Comparison of ENCODE assay signal across 8 cellular contexts in genomic region chr19:1264801-1265610, GRCh38. TPM values are rescaled to one million over a fixed set of nuclear protein-coding genes. Genes with fewer than 3 reads are reported as not detected.
DNase-seq lines count a peak whose midpoint lies in the region; ATAC-seq and TF ChIP-seq lines count a peak whose summit lies in the region.

No MANE protein-coding gene starts in this region.

- TF ChIP-seq EP300 in suprapubic skin (IDR thresholded peaks at IDR 0.05) = no peak

- peak overlapping the region; percentile 78 to 92 (median 87) for H3K4me3 Mint-ChIP-seq in IgD-negative memory B cell
- H3K4me3 Mint-ChIP-seq in brain = peak overlapping the region; percentile 41 to 72 (median 70)

- no peaks in the 10 kb centered on the region for H3K9me3 ChIP-seq in suprapubic skin

- no peaks in the 10 kb centered on the region for H3K9me3 Mint-ChIP-seq in IgD-negative memory B cell
- peaks cover 0 to 4% (median 0%) of the 10 kb centered on the region in 5 experiments for H3K9me3 Mint-ChIP-seq in brain

- H3K27ac ChIP-seq in C4-2B (peak overlapping the region; percentile 94), layer of hippocampus (ENCODE audit: low read depth, low read length) (peak overlapping the region; percentile 48), suprapubic skin (peak overlapping the region; percentile 92)

- TF ChIP-seq POLR2A in suprapubic skin (IDR thresholded peaks at IDR 0.05) = no peak

- ATAC-seq in HG03097 (IDR thresholded peaks at IDR 0.05; ENCODE audit: low FRiP score, unreplicated experiment) (no peak), HG03521 (IDR thresholded peaks at IDR 0.05; ENCODE audit: unreplicated experiment) (no peak)

- no peaks in the 10 kb centered on the region for H3K27me3 ChIP-seq in layer of hippocampus (ENCODE audit: control insufficient read depth, insufficient read depth, low read length)
- no peaks in the 10 kb centered on the region for H3K27me3 ChIP-seq in suprapubic skin

- DNase-seq in suprapubic skin (ENCODE audit: low spot score in 2 of 2) (peak in 1 of 2 donors; percentile 90), DMS79 treated with DMSO at 0.1 percent for 48 hours (lab: John Stamatoyannopoulos, UW) (no peak)

- TF ChIP-seq CTCF in C4-2B (conservative IDR thresholded peaks at IDR 0.05) (no peak), brain (conservative IDR thresholded peaks at IDR 0.05) (no peak), suprapubic skin (IDR thresholded peaks at IDR 0.05) (no peak)

- WGBS in suprapubic skin = no CpG with 5 or more reads among the region's 26 CpGs

- H3K36me3 ChIP-seq in suprapubic skin = no peaks in the 10 kb centered on the region

- H3K4me3 ChIP-seq in suprapubic skin = peak overlapping the region; percentile 56

- H3K36me3 Mint-ChIP-seq in IgD-negative memory B cell (no peaks in the 10 kb centered on the region), brain (peaks cover 2% of the 10 kb centered on the region)

- H3K27ac Mint-ChIP-seq in IgD-negative memory B cell (peak overlapping the region; percentile 95 to 99 (median 99)), brain (peak overlapping the region; percentile 38 to 94 (median 90))

- H3K4me1 Mint-ChIP-seq in IgD-negative memory B cell = peaks cover 27 to 38% (median 34%) of the 10 kb centered on the region in 3 donors
- peaks cover 72% of the 10 kb centered on the region for H3K4me1 Mint-ChIP-seq in brain

- H3K27me3 Mint-ChIP-seq in IgD-negative memory B cell (peaks cover 1% of the 10 kb centered on the region), brain (peaks cover 3% of the 10 kb centered on the region)

- peaks cover 88% of the 10 kb centered on the region for H3K4me1 ChIP-seq in suprapubic skin

RNA-seq across cellular contexts. Expression of gene CIRBP, which starts 4.1 kb away (rescaled TPM):
- polyA plus RNA-seq in IgD-negative memory B cell (377 TPM), brain (ENCODE audit: insufficient read depth, low read depth, low replicate concordance) (617 TPM)
- 100 to 1,000 TPM; 338 to 672 (median 451) TPM for total RNA-seq in suprapubic skin

RNA-seq across cellular contexts. Expression of gene FAM174C, which starts 10.3 kb away (rescaled TPM):
- polyA plus RNA-seq in IgD-negative memory B cell (115 TPM), brain (ENCODE audit: insufficient read depth, low read depth, low replicate concordance) (60.8 TPM)
- 10 to 100 TPM; 44.3 to 72.5 (median 58.2) TPM for total RNA-seq in suprapubic skin

RNA-seq across cellular contexts. Expression of gene MIDN, which starts 16.6 kb away (rescaled TPM):
- polyA plus RNA-seq in IgD-negative memory B cell (4.8 TPM), brain (ENCODE audit: insufficient read depth, low read depth, low replicate concordance) (79.7 TPM)
- 100 to 1,000 TPM in 2 of 4 donors, 10 to 100 TPM in 2; 89.0 to 153 (median 105) TPM for total RNA-seq in suprapubic skin

RNA-seq across cellular contexts. Expression of gene EFNA2, which starts 20.7 kb away (rescaled TPM):
- not detected for polyA plus RNA-seq in IgD-negative memory B cell
- 14.9 TPM for polyA plus RNA-seq in brain (ENCODE audit: insufficient read depth, low read depth, low replicate concordance)
- total RNA-seq in suprapubic skin = not detected

RNA-seq across cellular contexts. Expression of gene ATP5F1D, which starts 23.5 kb away (rescaled TPM):
- polyA plus RNA-seq in IgD-negative memory B cell = 339 TPM
- polyA plus RNA-seq in brain (ENCODE audit: insufficient read depth, low read depth, low replicate concordance) = 365 TPM
- total RNA-seq in suprapubic skin = 100 to 1,000 TPM; 102 to 205 (median 137) TPM

Comparison
In these comparisons a context has a peak if more than half of its experiments do, and no peak if none do; other contexts are left out.
1. RNA of gene MIDN, which starts 16.6 kb away (polyA plus RNA-seq): 79.7 TPM in brain (single experiment); 4.8 TPM in IgD-negative memory B cell (single experiment); every median in the first group is over 10 times any median in the second.
2. Peak in every context shown above with its lines, with median percentiles within 50 percentile points of each other: H3K27ac ChIP-seq.